8 cellular contexts compared by ENCODE assay signal in genomic region chr5:174154559-174154958, GRCh38.
"Had no signal": no experiment of that assay in that cellular context is flagged by ENCODE, and none has a peak within 500 bp of the region (broad histone marks: within the 10 kb centered on the region; RNA-seq: fewer than 3 reads in every experiment).

No MANE protein-coding gene starts in this region.

- H3K36me3 Mint-ChIP-seq: IgD-negative memory B cell had no signal

- DNase-seq: IMR-90, KBM-7, KG1 had no signal

- ATAC-seq: HepG2, K562 had no signal

- H3K4me3 ChIP-seq: K562 had no signal

- H3K27ac Mint-ChIP-seq: IgD-negative memory B cell had no signal

- H3K4me1 Mint-ChIP-seq: IgD-negative memory B cell had no signal

- H3K27ac ChIP-seq: HL-60, KMS-11 had no signal
